Comparison of ENCODE assay signal across 19 cellular contexts in genomic region chr15:33934396-33934795, GRCh38. TPM values are rescaled to one million over a fixed set of nuclear protein-coding genes. Genes with fewer than 3 reads are reported as not detected.
DNase-seq lines count a peak whose midpoint lies in the region; ATAC-seq and TF ChIP-seq lines count a peak whose summit lies in the region.
"Had no signal": no experiment of that assay in that cellular context is flagged by ENCODE, and none has a peak within 500 bp of the region (broad histone marks: within the 10 kb centered on the region; RNA-seq: fewer than 3 reads in every experiment).

No MANE protein-coding gene starts in this region.

- H3K9me3 ChIP-seq in mucosa of descending colon, result no peaks in the 10 kb centered on the region
- H3K9me3 ChIP-seq: HAP-1 had no signal

- intact Hi-C loops in mucosa of descending colon (cut with DNase I, micrococcal nuclease), result no loop called here

- no peak for ATAC-seq in mucosa of descending colon
- ATAC-seq in GM18517 (IDR thresholded peaks at IDR 0.05; ENCODE audit: unreplicated experiment), result no peak
- no peak for ATAC-seq in GM21381 (IDR thresholded peaks at IDR 0.05; ENCODE audit: unreplicated experiment)
- ATAC-seq: PC-3 had no signal

- H3K4me1 ChIP-seq in mucosa of descending colon (ENCODE audit: low read depth), result no peaks in the 10 kb centered on the region
- H3K4me1 ChIP-seq: HAP-1 had no signal

- no peak for TF ChIP-seq CTCF in mucosa of descending colon (IDR thresholded peaks at IDR 0.05)

- no peaks in the 10 kb centered on the region for H3K36me3 ChIP-seq in mucosa of descending colon (ENCODE audit: low read depth)
- H3K36me3 ChIP-seq: HAP-1 had no signal

- no peak overlapping the region for H3K4me3 ChIP-seq in mucosa of descending colon
- H3K4me3 ChIP-seq: HAP-1 had no signal

- DNase-seq in DMS53 (lab: John Stamatoyannopoulos, UW) (peak; percentile 43), DMS53 treated with DMSO at 0.1 percent for 48 hours (lab: John Stamatoyannopoulos, UW; ENCODE audit: unreplicated experiment) (no peak), NCI-H510A treated with DMSO at 0.1 percent for 48 hours (lab: John Stamatoyannopoulos, UW) (peak; percentile 53), fibroblast of peridontal ligament (ENCODE audit: extremely low read depth) (peak; percentile 5), stromal cell of bone marrow (ENCODE audit: low read depth) (peak; percentile 5), mucosa of descending colon (no peak)
- DNase-seq: MM.1S, NCI-H1092, NCI-H1436 treated with DMSO at 0.1 percent for 48 hours, NCI-H2029 treated with DMSO at 0.1 percent for 48 hours, NCI-H82, PC-3, RPMI8226, SIG-M5 had no signal

RNA-seq across cellular contexts. Expression of gene CHRM5, which starts 33.9 kb away (rescaled TPM):
- total RNA-seq in mucosa of descending colon, result not detected
- total RNA-seq: HT-29, NCI-H460 had no signal

Comparison
In these comparisons a context has a peak if more than half of its experiments do, and no peak if none do; other contexts are left out.
1. DNase-seq: peak in DMS53 (single experiment), NCI-H510A treated with DMSO at 0.1 percent for 48 hours (single experiment), fibroblast of peridontal ligament (single experiment) and stromal cell of bone marrow (single experiment); none in DMS53 treated with DMSO at 0.1 percent for 48 hours (single experiment) and mucosa of descending colon (0 of 3).